1 cellular context compared by ENCODE assay signal in the genomic region with DNA sequence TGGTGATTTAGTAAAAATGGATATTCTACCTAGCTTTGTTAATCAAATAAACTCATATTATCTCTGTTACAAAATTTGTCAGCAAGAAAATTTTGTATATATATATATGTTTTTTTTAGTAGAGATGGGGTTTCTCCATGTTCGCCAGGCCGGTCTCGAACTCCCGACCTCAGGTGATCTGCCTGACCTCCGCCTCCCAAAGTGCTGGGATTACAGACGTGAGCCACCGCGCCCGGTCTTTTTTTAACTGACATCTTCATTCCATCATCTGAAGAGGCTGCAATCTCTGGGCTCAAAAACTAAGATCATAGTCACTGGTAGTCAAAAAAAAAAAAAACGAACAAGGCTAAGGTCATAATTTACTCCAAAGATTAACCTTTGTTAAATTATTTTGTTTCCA.
TF ChIP-seq lines count a peak whose summit lies in the region.

No MANE protein-coding gene starts in this region.

TF ChIP-seq in GM12878, 131 proteins besides CTCF, POLR2A, EP300 and RAD21:
- no peak for TF ChIP-seq BCL11A (IDR thresholded peaks at IDR 0.05; ENCODE audit: low read depth, low read length)
- no peak for TF ChIP-seq FOXK2 (IDR thresholded peaks at IDR 0.05)
- TF ChIP-seq, protein P1, sequence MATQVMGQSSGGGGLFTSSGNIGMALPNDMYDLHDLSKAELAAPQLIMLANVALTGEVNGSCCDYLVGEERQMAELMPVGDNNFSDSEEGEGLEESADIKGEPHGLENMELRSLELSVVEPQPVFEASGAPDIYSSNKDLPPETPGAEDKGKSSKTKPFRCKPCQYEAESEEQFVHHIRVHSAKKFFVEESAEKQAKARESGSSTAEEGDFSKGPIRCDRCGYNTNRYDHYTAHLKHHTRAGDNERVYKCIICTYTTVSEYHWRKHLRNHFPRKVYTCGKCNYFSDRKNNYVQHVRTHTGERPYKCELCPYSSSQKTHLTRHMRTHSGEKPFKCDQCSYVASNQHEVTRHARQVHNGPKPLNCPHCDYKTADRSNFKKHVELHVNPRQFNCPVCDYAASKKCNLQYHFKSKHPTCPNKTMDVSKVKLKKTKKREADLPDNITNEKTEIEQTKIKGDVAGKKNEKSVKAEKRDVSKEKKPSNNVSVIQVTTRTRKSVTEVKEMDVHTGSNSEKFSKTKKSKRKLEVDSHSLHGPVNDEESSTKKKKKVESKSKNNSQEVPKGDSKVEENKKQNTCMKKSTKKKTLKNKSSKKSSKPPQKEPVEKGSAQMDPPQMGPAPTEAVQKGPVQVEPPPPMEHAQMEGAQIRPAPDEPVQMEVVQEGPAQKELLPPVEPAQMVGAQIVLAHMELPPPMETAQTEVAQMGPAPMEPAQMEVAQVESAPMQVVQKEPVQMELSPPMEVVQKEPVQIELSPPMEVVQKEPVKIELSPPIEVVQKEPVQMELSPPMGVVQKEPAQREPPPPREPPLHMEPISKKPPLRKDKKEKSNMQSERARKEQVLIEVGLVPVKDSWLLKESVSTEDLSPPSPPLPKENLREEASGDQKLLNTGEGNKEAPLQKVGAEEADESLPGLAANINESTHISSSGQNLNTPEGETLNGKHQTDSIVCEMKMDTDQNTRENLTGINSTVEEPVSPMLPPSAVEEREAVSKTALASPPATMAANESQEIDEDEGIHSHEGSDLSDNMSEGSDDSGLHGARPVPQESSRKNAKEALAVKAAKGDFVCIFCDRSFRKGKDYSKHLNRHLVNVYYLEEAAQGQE (IDR thresholded peaks at IDR 0.05; ENCODE audit: low read depth, low read length) = no peak
- TF ChIP-seq, protein P2, sequence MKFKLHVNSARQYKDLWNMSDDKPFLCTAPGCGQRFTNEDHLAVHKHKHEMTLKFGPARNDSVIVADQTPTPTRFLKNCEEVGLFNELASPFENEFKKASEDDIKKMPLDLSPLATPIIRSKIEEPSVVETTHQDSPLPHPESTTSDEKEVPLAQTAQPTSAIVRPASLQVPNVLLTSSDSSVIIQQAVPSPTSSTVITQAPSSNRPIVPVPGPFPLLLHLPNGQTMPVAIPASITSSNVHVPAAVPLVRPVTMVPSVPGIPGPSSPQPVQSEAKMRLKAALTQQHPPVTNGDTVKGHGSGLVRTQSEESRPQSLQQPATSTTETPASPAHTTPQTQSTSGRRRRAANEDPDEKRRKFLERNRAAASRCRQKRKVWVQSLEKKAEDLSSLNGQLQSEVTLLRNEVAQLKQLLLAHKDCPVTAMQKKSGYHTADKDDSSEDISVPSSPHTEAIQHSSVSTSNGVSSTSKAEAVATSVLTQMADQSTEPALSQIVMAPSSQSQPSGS (IDR thresholded peaks at IDR 0.05; ENCODE audit: low read length) = no peak
- TF ChIP-seq, protein P3, sequence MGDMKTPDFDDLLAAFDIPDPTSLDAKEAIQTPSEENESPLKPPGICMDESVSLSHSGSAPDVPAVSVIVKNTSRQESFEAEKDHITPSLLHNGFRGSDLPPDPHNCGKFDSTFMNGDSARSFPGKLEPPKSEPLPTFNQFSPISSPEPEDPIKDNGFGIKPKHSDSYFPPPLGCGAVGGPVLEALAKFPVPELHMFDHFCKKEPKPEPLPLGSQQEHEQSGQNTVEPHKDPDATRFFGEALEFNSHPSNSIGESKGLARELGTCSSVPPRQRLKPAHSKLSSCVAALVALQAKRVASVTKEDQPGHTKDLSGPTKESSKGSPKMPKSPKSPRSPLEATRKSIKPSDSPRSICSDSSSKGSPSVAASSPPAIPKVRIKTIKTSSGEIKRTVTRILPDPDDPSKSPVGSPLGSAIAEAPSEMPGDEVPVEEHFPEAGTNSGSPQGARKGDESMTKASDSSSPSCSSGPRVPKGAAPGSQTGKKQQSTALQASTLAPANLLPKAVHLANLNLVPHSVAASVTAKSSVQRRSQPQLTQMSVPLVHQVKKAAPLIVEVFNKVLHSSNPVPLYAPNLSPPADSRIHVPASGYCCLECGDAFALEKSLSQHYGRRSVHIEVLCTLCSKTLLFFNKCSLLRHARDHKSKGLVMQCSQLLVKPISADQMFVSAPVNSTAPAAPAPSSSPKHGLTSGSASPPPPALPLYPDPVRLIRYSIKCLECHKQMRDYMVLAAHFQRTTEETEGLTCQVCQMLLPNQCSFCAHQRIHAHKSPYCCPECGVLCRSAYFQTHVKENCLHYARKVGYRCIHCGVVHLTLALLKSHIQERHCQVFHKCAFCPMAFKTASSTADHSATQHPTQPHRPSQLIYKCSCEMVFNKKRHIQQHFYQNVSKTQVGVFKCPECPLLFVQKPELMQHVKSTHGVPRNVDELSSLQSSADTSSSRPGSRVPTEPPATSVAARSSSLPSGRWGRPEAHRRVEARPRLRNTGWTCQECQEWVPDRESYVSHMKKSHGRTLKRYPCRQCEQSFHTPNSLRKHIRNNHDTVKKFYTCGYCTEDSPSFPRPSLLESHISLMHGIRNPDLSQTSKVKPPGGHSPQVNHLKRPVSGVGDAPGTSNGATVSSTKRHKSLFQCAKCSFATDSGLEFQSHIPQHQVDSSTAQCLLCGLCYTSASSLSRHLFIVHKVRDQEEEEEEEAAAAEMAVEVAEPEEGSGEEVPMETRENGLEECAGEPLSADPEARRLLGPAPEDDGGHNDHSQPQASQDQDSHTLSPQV (IDR thresholded peaks at IDR 0.05) = no peak
- TF ChIP-seq RUNX3 (IDR thresholded peaks at IDR 0.05; ENCODE audit: low read length) = no peak
- no peak for TF ChIP-seq HCFC1 (IDR thresholded peaks at IDR 0.05; ENCODE audit: low read length)
- TF ChIP-seq BACH1 (IDR thresholded peaks at IDR 0.05; ENCODE audit: borderline replicate concordance) = no peak
- no peak for TF ChIP-seq CHD4 (IDR thresholded peaks at IDR 0.05)
- TF ChIP-seq, protein P4, sequence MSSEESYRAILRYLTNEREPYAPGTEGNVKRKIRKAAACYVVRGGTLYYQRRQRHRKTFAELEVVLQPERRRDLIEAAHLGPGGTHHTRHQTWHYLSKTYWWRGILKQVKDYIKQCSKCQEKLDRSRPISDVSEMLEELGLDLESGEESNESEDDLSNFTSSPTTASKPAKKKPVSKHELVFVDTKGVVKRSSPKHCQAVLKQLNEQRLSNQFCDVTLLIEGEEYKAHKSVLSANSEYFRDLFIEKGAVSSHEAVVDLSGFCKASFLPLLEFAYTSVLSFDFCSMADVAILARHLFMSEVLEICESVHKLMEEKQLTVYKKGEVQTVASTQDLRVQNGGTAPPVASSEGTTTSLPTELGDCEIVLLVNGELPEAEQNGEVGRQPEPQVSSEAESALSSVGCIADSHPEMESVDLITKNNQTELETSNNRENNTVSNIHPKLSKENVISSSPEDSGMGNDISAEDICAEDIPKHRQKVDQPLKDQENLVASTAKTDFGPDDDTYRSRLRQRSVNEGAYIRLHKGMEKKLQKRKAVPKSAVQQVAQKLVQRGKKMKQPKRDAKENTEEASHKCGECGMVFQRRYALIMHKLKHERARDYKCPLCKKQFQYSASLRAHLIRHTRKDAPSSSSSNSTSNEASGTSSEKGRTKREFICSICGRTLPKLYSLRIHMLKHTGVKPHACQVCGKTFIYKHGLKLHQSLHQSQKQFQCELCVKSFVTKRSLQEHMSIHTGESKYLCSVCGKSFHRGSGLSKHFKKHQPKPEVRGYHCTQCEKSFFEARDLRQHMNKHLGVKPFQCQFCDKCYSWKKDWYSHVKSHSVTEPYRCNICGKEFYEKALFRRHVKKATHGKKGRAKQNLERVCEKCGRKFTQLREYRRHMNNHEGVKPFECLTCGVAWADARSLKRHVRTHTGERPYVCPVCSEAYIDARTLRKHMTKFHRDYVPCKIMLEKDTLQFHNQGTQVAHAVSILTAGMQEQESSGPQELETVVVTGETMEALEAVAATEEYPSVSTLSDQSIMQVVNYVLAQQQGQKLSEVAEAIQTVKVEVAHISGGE (CRISPR knock-in tag; IDR thresholded peaks at IDR 0.05) = no peak
- TF ChIP-seq NFXL1 (IDR thresholded peaks at IDR 0.05; ENCODE audit: borderline replicate concordance) = no peak
- TF ChIP-seq, protein P5, sequence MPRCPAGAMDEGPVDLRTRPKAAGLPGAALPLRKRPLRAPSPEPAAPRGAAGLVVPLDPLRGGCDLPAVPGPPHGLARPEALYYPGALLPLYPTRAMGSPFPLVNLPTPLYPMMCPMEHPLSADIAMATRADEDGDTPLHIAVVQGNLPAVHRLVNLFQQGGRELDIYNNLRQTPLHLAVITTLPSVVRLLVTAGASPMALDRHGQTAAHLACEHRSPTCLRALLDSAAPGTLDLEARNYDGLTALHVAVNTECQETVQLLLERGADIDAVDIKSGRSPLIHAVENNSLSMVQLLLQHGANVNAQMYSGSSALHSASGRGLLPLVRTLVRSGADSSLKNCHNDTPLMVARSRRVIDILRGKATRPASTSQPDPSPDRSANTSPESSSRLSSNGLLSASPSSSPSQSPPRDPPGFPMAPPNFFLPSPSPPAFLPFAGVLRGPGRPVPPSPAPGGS (IDR thresholded peaks at IDR 0.05; ENCODE audit: borderline replicate concordance, insufficient read depth, low read depth, low read length, poor library complexity, severe bottlenecking) = no peak
- no peak for TF ChIP-seq RB1 (IDR thresholded peaks at IDR 0.05; ENCODE audit: borderline replicate concordance)
- no peak for TF ChIP-seq NR2F1 (conservative IDR thresholded peaks at IDR 0.05)
TF ChIP-seq in GM12878: peak in this region for 0.
